8 cellular contexts compared by ENCODE assay signal in genomic region chr7:130668258-130669050, GRCh38. TPM values are rescaled to one million over a fixed set of nuclear protein-coding genes. Genes with fewer than 3 reads are reported as not detected.
A peak's percentile ranks its signal among the peaks of the same experiment; 100 is the strongest.
DNase-seq lines count a peak whose midpoint lies in the region; ATAC-seq and TF ChIP-seq lines count a peak whose summit lies in the region.

A gene with protein sequence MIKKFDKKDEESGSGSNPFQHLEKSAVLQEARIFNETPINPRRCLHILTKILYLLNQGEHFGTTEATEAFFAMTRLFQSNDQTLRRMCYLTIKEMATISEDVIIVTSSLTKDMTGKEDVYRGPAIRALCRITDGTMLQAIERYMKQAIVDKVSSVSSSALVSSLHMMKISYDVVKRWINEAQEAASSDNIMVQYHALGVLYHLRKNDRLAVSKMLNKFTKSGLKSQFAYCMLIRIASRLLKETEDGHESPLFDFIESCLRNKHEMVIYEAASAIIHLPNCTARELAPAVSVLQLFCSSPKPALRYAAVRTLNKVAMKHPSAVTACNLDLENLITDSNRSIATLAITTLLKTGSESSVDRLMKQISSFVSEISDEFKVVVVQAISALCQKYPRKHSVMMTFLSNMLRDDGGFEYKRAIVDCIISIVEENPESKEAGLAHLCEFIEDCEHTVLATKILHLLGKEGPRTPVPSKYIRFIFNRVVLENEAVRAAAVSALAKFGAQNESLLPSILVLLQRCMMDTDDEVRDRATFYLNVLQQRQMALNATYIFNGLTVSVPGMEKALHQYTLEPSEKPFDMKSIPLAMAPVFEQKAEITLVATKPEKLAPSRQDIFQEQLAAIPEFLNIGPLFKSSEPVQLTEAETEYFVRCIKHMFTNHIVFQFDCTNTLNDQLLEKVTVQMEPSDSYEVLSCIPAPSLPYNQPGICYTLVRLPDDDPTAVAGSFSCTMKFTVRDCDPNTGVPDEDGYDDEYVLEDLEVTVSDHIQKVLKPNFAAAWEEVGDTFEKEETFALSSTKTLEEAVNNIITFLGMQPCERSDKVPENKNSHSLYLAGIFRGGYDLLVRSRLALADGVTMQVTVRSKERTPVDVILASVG (minus strand): TSS chr7:130668748. CDS start chr7:130668668, 80 bp downstream.

- intact Hi-C loops in right lobe of liver (cut with DNase I): no loop called here

- DNase-seq in CD1c-positive myeloid dendritic cell (ENCODE audit: extremely low spot score): peak; percentile 91
- peak; percentile 95 for DNase-seq in NCI-H69 (lab: John Stamatoyannopoulos, UW)
- peak; percentile 81 to 85 for DNase-seq in activated CD4-positive, alpha-beta T cell treated with anti-CD3 and anti-CD28 coated beads, Interleukin-2, amount 50 U/mL, for 48 hours
- peak; percentile 40 to 87 for DNase-seq in dermis microvascular lymphatic vessel endothelial cell (ENCODE audit: low read depth in 2 of 2)
- peak; percentile 87 to 89 (median 88) for DNase-seq in right lobe of liver
- DNase-seq in stimulated activated CD4-positive, alpha-beta T cell treated with anti-CD3 and anti-CD28 coated beads, Interleukin-4, amount 100 ng/mL, for 24 hours: peak; percentile 80

- peak in 1 of 4 donors; percentile 3 for TF ChIP-seq CTCF in right lobe of liver (IDR thresholded peaks at IDR 0.05)

- ATAC-seq in GM19328 (IDR thresholded peaks at IDR 0.05; ENCODE audit: unreplicated experiment) (peak; percentile 93), HG03460 (IDR thresholded peaks at IDR 0.05; ENCODE audit: unreplicated experiment) (peak; percentile 96), right lobe of liver (peak; percentile 98 to 99 (median 99))

- no peaks in the 10 kb centered on the region for H3K9me3 ChIP-seq in right lobe of liver

- no peaks in the 10 kb centered on the region for H3K36me3 ChIP-seq in right lobe of liver

- peak; percentile 33 for TF ChIP-seq POLR2A in right lobe of liver (IDR thresholded peaks at IDR 0.05)

- peak within 1 kb of the TSS in 2 of 3 donors; percentile 49 to 63 for H3K27ac ChIP-seq in right lobe of liver

- peak within 1 kb of the TSS; percentile 52 to 90 (median 65) for H3K4me3 ChIP-seq in right lobe of liver

- no peaks in the 10 kb centered on the region for H3K27me3 ChIP-seq in right lobe of liver

- no peaks in the 10 kb centered on the region for H3K4me1 ChIP-seq in right lobe of liver

- WGBS in right lobe of liver (ENCODE audit: insufficient coverage, low coverage, low lambda C conversion rate, missing lambda C conversion rate): 0% methylated on average over 2 of the region's 98 CpGs

RNA-seq across cellular contexts. Expression of the gene that starts here (rescaled TPM):
- total RNA-seq in dermis microvascular lymphatic vessel endothelial cell: 17.8 and 18.1 TPM in 2 replicates
- 1 to 10 TPM; 6.5 to 8.9 (median 8.4) TPM for total RNA-seq in right lobe of liver

Comparison
In these comparisons a context has a peak if more than half of its experiments do, and no peak if none do; other contexts are left out.
1. Peak in every context shown above with its lines: DNase-seq, ATAC-seq, H3K4me3 ChIP-seq and H3K27ac ChIP-seq.